Comparison of ENCODE assay signal across 8 cellular contexts in the genomic region with DNA sequence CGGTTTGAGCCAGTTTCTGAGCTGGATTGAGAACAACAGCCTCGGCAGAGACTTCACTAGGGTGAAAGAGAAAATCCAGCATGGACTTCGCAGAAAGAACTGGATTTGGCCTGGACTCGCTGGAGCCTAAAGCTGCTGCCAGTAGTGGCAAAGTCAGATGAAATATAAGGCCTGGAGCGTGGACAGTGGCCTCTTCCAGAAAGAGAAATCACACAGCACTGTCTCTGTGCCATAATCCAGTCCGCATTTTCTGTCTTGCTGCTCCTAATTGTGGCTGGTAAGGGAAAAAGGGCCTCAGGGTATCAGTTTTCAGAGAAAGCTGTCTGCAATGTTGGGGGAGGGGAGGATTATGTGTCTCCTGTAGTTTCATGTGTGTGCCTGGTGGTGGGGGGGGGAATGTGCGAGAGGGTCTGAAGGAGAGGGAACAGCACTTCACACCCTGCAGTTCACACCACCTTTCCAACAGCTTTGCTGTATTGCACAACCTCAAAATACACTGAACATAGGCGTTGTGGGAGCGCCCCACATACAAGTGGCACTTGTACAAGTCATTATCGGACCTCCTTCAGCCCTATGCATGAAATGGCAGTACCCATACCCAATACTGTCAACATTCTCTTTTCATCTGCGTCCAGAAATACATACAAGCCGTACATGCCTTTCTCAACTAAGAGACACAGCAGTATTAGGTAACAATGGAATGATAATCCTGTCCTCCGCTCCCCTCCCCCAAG.
DNase-seq lines count a peak whose midpoint lies in the region; ATAC-seq and TF ChIP-seq lines count a peak whose summit lies in the region.

No MANE protein-coding gene starts in this region.

- H2AFZ ChIP-seq in PC-9: peak overlapping the region; percentile 59; the same call in 1 of the 2 replicates

- TF ChIP-seq CTCF in CD14-positive monocyte (IDR thresholded peaks at IDR 0.05) (no peak), PC-9 (conservative IDR thresholded peaks at IDR 0.05) (no peak), esophagus squamous epithelium (IDR thresholded peaks at IDR 0.05) (peak in 4 of 6 experiments; percentile 8 to 27 (median 16))

- H3K27ac Mint-ChIP-seq in CD14-positive monocyte (peak overlapping the region; percentile 93 to 99 (median 98)), naive B cell (peak overlapping the region; percentile 77 to 98 (median 96))

- ATAC-seq in GM19463 (IDR thresholded peaks at IDR 0.05; ENCODE audit: unreplicated experiment) (peak; percentile 54), naive B cell (ENCODE audit: low read depth in 2 of 2) (peak; percentile 32 to 61)

- H3K9me3 ChIP-seq in PC-9 (ENCODE audit: insufficient read depth, low read depth) (no peaks in the 10 kb centered on the region), esophagus squamous epithelium (no peaks in the 10 kb centered on the region)

- peaks cover 4 to 14% of the 10 kb centered on the region in 2 donors for H3K36me3 Mint-ChIP-seq in CD14-positive monocyte
- peaks cover 0 to 4% of the 10 kb centered on the region in 2 donors for H3K36me3 Mint-ChIP-seq in naive B cell

- H3K79me2 ChIP-seq in PC-9 (ENCODE audit: low read depth): no peaks in the 10 kb centered on the region

- CTCF ChIA-PET in PC-9 (lab: Charles Lee): interaction anchor here (0.6 to 1.0 kb wide), 5 partner anchors 20 to 516 kb away, joined by 3 to 4 read pairs (median 4); partner anchors contain the start of gene ATF7IP

- H3K27me3 ChIP-seq in PC-9 (ENCODE audit: insufficient read depth, low read depth) (no peaks in the 10 kb centered on the region), esophagus squamous epithelium (no peaks in the 10 kb centered on the region)

- POLR2A ChIA-PET in PC-9 (lab: Charles Lee; ENCODE audit: unreplicated experiment): interaction anchor here (1.0 kb wide), 1 partner anchor 107 kb away, joined by 11 read pairs; the partner anchor contains the start of gene ATF7IP

- peak; percentile 93 for DNase-seq in CD14-positive monocyte (ENCODE audit: low spot score)
- peak; percentile 66 for DNase-seq in HuH-7 (ENCODE audit: low spot score)
- peak; percentile 86 to 95 for DNase-seq in PC-9
- peak; percentile 89 to 90 for DNase-seq in activated T-cell treated with anti-CD3 and anti-CD28 coated beads, Interleukin-2, amount 50 U/mL, for 48 hours
- DNase-seq in esophagus squamous epithelium (lab: John Stamatoyannopoulos, UW): peak; percentile 81
- DNase-seq in naive B cell: peak; percentile 55
- DNase-seq in stimulated activated CD8-positive, alpha-beta memory T cell treated with anti-CD3 and anti-CD28 coated beads, Interleukin-7, amount 100 ng/mL, for 48 hours (ENCODE audit: extremely low read depth in 1 of 2, low read depth in 1 of 2): peak; percentile 62 to 87

- H3K27me3 Mint-ChIP-seq in CD14-positive monocyte (ENCODE audit: low read depth in 3 of 3) (peaks cover 0 to 3% (median 0%) of the 10 kb centered on the region in 3 donors), naive B cell (no peaks in the 10 kb centered on the region)

- peaks cover 19% of the 10 kb centered on the region for H3F3A ChIP-seq in PC-9 (ENCODE audit: insufficient read depth, low read depth)

- peak in 2 of 4 donors; percentile 9 to 52 for TF ChIP-seq POLR2A in esophagus squamous epithelium (IDR thresholded peaks at IDR 0.05)

- H3K4me3 ChIP-seq in PC-9: no peak overlapping the region
- H3K4me3 ChIP-seq in esophagus squamous epithelium: peak overlapping the region in 2 of 4 donors; percentile 12 to 46

- H4K20me1 ChIP-seq in PC-9 (ENCODE audit: insufficient read depth): no peaks in the 10 kb centered on the region

- H3K4me3 Mint-ChIP-seq in CD14-positive monocyte (peak overlapping the region; percentile 64 to 66), naive B cell (peak overlapping the region; percentile 68 to 88 (median 78))

- H3K9me2 ChIP-seq in PC-9 (ENCODE audit: insufficient read depth): no peaks in the 10 kb centered on the region

- peaks cover 10 to 31% (median 22%) of the 10 kb centered on the region in 7 donors for H3K9me3 Mint-ChIP-seq in CD14-positive monocyte
- peaks cover 0 to 43% (median 10%) of the 10 kb centered on the region in 7 donors for H3K9me3 Mint-ChIP-seq in naive B cell

- H3K4me1 ChIP-seq in PC-9 (replicated peaks; ENCODE audit: insufficient read depth) (peaks cover 40% of the 10 kb centered on the region), esophagus squamous epithelium (peaks cover 31 to 74% (median 37%) of the 10 kb centered on the region in 3 donors)

- intact Hi-C loops in CD14-positive monocyte (cut with micrococcal nuclease): loop anchor here (1.0 to 5.0 kb wide), 3 partner anchors 17 to 134 kb away; partner anchors contain the start of gene ATF7IP (in 2 of the 2)
- intact Hi-C loops in PC-9 (cut with micrococcal nuclease; ENCODE audit: unreplicated experiment): loop anchor here (1.0 kb wide), 1 partner anchor 127 kb away; no protein-coding TSS in a partner anchor
- intact Hi-C loops in esophagus squamous epithelium (cut with DNase I): loop anchor here (5.0 kb wide), 1 partner anchor 109 kb away; the partner anchor contains the start of gene ATF7IP

- H3K4me2 ChIP-seq in PC-9: peak overlapping the region; percentile 58

- WGBS in esophagus squamous epithelium, 2 donors: 13 to 18% methylated on average over 12 to 13 of the region's 13 CpGs

- no TSS peak for BruUV-seq in PC-9 (replicated peaks; lab: Mats Ljungman, UMichigan)

- H3K4me1 Mint-ChIP-seq in CD14-positive monocyte (peaks cover 82% of the 10 kb centered on the region), naive B cell (peaks cover 47 to 79% (median 66%) of the 10 kb centered on the region in 3 donors)

- H3K27ac ChIP-seq in PC-9 (peak overlapping the region; percentile 93), esophagus squamous epithelium (peak overlapping the region; percentile 86 to 96 (median 89))

- H3K36me3 ChIP-seq in PC-9 (ENCODE audit: low read depth) (no peaks in the 10 kb centered on the region), esophagus squamous epithelium (no peaks in the 10 kb centered on the region)

Comparison
In these comparisons a context has a peak if more than half of its experiments do, and no peak if none do; other contexts are left out.
1. CTCF ChIP-seq: peak in esophagus squamous epithelium (4 of 6); none in CD14-positive monocyte (single experiment) and PC-9 (single experiment).
2. Peak in every context shown above with its lines, with median percentiles within 50 percentile points of each other: DNase-seq.